25 cellular contexts compared by ENCODE assay signal in the genomic region with DNA sequence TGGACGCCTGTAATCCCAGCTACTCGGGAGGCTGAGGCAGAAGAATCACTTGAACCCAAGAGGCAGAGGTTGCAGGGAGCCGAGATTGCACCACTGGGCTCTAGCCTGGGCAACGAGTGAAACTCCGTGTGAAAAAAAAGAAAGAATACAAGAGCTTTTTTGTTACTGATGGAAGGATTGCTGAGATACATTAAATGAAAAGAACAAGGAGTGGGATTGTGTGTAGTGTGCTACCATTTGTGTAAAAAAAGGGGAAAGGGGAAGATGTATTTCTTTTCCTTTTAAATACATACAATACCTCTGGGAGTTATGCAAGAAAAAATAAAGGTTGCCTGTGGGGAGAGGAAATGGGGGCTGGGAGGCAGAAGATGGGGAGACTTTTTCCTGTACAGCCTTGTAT.
"Had no signal": no experiment of that assay in that cellular context is flagged by ENCODE, and none has a peak within 500 bp of the region (broad histone marks: within the 10 kb centered on the region; RNA-seq: fewer than 3 reads in every experiment).

No MANE protein-coding gene starts in this region.

- H3K27ac Mint-ChIP-seq: memory B cell; natural killer cell; stimulated activated naive B cell treated with anti-CD40 and anti-IgM and Interleukin-4, amounts not matched to agents 10 μg/mL and 1 μg/mL and 100 μg/mL, for 72 hours; stimulated activated naive CD8-positive, alpha-beta T cell treated with anti-CD3 and anti-CD28 coated beads, Interleukin-15, Interleukin-2, amounts not matched to agents 100 ng/mL and 50 ng/mL, for 24 hours had no signal

- H3K27me3 ChIP-seq: esophagus muscularis mucosa, foreskin keratinocyte, heart right ventricle, pancreas, spleen, tibial nerve, upper lobe of left lung had no signal

- H3K9me3 ChIP-seq: esophagus muscularis mucosa, heart right ventricle, lower lobe of right lung, neutrophil, pancreas, spleen, thoracic aorta, tibial nerve, upper lobe of left lung had no signal

- H3K36me3 Mint-ChIP-seq: natural killer cell had no signal

- H3K36me3 ChIP-seq: esophagus muscularis mucosa, heart right ventricle, lower lobe of right lung, neutrophil, pancreas, spleen, thoracic aorta, upper lobe of left lung had no signal

- H3K9me3 Mint-ChIP-seq: memory B cell; natural killer cell; stimulated activated naive B cell treated with anti-CD40 and anti-IgM and Interleukin-4, amounts not matched to agents 10 μg/mL and 1 μg/mL and 100 μg/mL, for 72 hours; stimulated activated naive CD8-positive, alpha-beta T cell treated with anti-CD3 and anti-CD28 coated beads, Interleukin-15, Interleukin-2, amounts not matched to agents 100 ng/mL and 50 ng/mL, for 24 hours had no signal

- H3K4me3 ChIP-seq: coronary artery, esophagus muscularis mucosa, heart right ventricle, lower lobe of right lung, pancreas, skin epidermis, spleen, thoracic aorta, tibial nerve, upper lobe of left lung had no signal

- H3K4me3 Mint-ChIP-seq: memory B cell; natural killer cell; stimulated activated naive B cell treated with anti-CD40 and anti-IgM and Interleukin-4, amounts not matched to agents 10 μg/mL and 1 μg/mL and 100 μg/mL, for 72 hours; stimulated activated naive CD8-positive, alpha-beta T cell treated with anti-CD3 and anti-CD28 coated beads, Interleukin-15, Interleukin-2, amounts not matched to agents 100 ng/mL and 50 ng/mL, for 24 hours had no signal

- ATAC-seq: foreskin keratinocyte; left colon; lower lobe of right lung; natural killer cell; pancreas; sciatic nerve; stimulated activated naive B cell treated with anti-CD40 and anti-IgM and Interleukin-4, amounts not matched to agents 10 μg/mL and 1 μg/mL and 100 μg/mL, for 72 hours had no signal

- H3K4me1 ChIP-seq: lower lobe of right lung, pancreas had no signal

- DNase-seq: dermis blood vessel endothelial cell; effector memory CD4-positive, alpha-beta T cell; foreskin keratinocyte; glutamatergic neuron; heart right ventricle; hippocampal formation; left colon; left ventricle myocardium superior; lower lobe of right lung; natural killer cell; pancreas; retina; spleen; stimulated activated CD4-positive, alpha-beta T cell treated with anti-CD3 and anti-CD28 coated beads, Interleukin-4, amount 100 ng/mL, for 4 hours; stimulated activated naive B cell treated with anti-CD40 and anti-IgM and Interleukin-4, amounts not matched to agents 10 μg/mL and 1 μg/mL and 100 μg/mL, for 72 hours; upper lobe of left lung had no signal

- H3K27ac ChIP-seq: esophagus muscularis mucosa, foreskin keratinocyte, lower lobe of right lung, neutrophil, pancreas, skin epidermis, spleen, tibial nerve, upper lobe of left lung had no signal
